ENCODE assay signal across 8 cellular contexts in the genomic region with DNA sequence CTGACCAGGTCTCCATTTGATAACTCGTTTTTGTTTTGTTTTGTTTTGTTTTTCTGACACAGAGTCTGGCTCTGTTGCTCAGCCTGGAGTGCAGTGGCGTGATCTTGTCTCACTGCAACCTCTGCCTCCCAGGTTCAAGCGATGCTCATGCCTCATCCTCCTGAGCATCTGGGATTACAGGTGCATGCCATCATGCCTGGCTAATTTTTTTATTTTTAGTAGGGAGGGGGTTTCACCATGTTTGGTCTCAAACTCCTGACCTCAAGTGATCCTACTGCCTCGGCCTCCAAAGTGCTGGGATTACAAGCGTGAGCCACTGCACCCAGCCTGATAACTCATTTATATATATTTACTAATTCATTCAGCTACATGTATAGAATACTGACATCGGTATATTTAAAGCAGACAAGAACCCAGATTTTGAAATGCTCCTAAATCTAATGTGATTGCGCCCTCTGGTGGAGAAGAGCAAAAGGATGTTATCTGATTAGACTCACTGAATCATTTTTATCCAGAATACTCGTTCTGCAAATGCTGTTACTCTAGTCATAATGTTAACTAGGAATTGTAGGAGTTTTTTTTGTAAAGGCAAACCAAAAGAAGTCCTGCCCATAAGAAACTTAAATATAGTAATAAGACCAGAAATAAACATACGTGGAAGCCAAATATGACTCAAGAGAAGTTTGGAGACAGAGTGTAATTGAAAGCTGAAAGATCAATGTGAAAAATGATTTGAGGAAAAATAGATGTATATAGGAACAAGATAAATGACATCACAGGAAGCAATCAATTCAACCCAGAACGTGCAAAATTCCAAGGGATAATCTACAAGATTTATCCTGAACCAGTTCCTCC. TPM values are rescaled to one million over a fixed set of nuclear protein-coding genes. Genes with fewer than 3 reads are reported as not detected.
DNase-seq lines count a peak whose midpoint lies in the region; ATAC-seq and TF ChIP-seq lines count a peak whose summit lies in the region.

No MANE protein-coding gene starts in this region.

- no peaks in the 10 kb centered on the region for H3K36me3 Mint-ChIP-seq in CD4-positive, alpha-beta T cell (ENCODE audit: low read depth)
- no peaks in the 10 kb centered on the region for H3K36me3 Mint-ChIP-seq in activated T-cell treated with anti-CD3 and anti-CD28 coated beads, Interleukin-2, amount 50 U/mL, for 72 hours (ENCODE audit: insufficient read depth in 2 of 2)
- H3K36me3 Mint-ChIP-seq in glutamatergic neuron (ENCODE audit: unreplicated experiment) = peaks cover 4% of the 10 kb centered on the region

- intact Hi-C loops in CD4-positive, alpha-beta T cell (cut with DNase I, micrococcal nuclease) = loop anchor here in 1 of 2 experiments (5.0 kb wide), 1 partner anchor 311 kb away; no protein-coding TSS in a partner anchor
- intact Hi-C loops in spleen (cut with DNase I; ENCODE audit: low total_unique reads) = loop anchor here (5.0 kb wide), 1 partner anchor 1474 kb away; no protein-coding TSS in a partner anchor

- H3K9me3 ChIP-seq in CD4-positive, alpha-beta T cell (ENCODE audit: control insufficient read depth, low read length) = no peaks in the 10 kb centered on the region
- no peaks in the 10 kb centered on the region for H3K9me3 ChIP-seq in spleen

- H3K4me1 ChIP-seq in spleen = peaks cover 18 to 35% (median 29%) of the 10 kb centered on the region in 6 donors

- H3K27ac Mint-ChIP-seq in CD4-positive, alpha-beta T cell = no peak overlapping the region
- H3K27ac Mint-ChIP-seq in activated T-cell treated with anti-CD3 and anti-CD28 coated beads, Interleukin-2, amount 50 U/mL, for 72 hours = peak overlapping the region; percentile 91
- no peak overlapping the region for H3K27ac Mint-ChIP-seq in glutamatergic neuron (ENCODE audit: unreplicated experiment)

- ATAC-seq in CD4-positive, alpha-beta T cell (ENCODE audit: poor library complexity) = no peak
- no peak for ATAC-seq in activated T-cell treated with anti-CD3 and anti-CD28 coated beads, Interleukin-2, amount 50 U/mL, for 72 hours (replicated peaks in 1 of 2)
- no peak for ATAC-seq in HG03520 (IDR thresholded peaks at IDR 0.05; ENCODE audit: unreplicated experiment)
- no peak for ATAC-seq in GM19035 (IDR thresholded peaks at IDR 0.05; ENCODE audit: unreplicated experiment)

- POLR2A ChIA-PET in CD4-positive, alpha-beta T cell (lab: Charles Lee) = interaction anchor here (1.0 kb wide), 1 partner anchor 1558 kb away, joined by 4 read pairs; no protein-coding TSS in a partner anchor

- CTCF ChIA-PET in CD4-positive, alpha-beta T cell (lab: Charles Lee) = interaction anchor here (1.5 to 5.8 kb wide), 2 partner anchors 9 to 1473 kb away, joined by 3 to 90 read pairs; no protein-coding TSS in a partner anchor

- peak; percentile 85 for TF ChIP-seq CTCF in CD4-positive, alpha-beta T cell (IDR thresholded peaks at IDR 0.05)
- TF ChIP-seq CTCF in glutamatergic neuron (IDR thresholded peaks at IDR 0.05; ENCODE audit: partially characterized antibody, unreplicated experiment) (peak; percentile 88), spleen (IDR thresholded peaks at IDR 0.05 in 8 of 11, conservative IDR thresholded peaks at IDR 0.05 in 3 of 11) (peak in 9 of 11 experiments; percentile 55 to 82 (median 72))

- H3K36me3 ChIP-seq in H7 (replicated peaks; ENCODE audit: control insufficient read depth, insufficient read depth, low read length) (no peaks in the 10 kb centered on the region), spleen (no peaks in the 10 kb centered on the region)

- 24 to 34% (median 31%) methylated on average over 10 of the region's 10 CpGs for WGBS in spleen, 5 donors

- TF ChIP-seq POLR2A in spleen (IDR thresholded peaks at IDR 0.05) = no peak

- peaks cover 38% of the 10 kb centered on the region for H3K27me3 ChIP-seq in CD4-positive, alpha-beta T cell (ENCODE audit: control insufficient read depth, insufficient read depth, low read length)
- H3K27me3 ChIP-seq in H7 (ENCODE audit: control insufficient read depth, insufficient read depth, low read length) = peaks cover 28% of the 10 kb centered on the region
- peaks cover 3 to 60% (median 30%) of the 10 kb centered on the region in 7 donors for H3K27me3 ChIP-seq in spleen (replicated peaks in 1 of 7)

- H3K4me3 ChIP-seq in H7 (ENCODE audit: insufficient read depth, low read depth, low read length) (no peak overlapping the region), spleen (no peak overlapping the region)

- H3K9me3 Mint-ChIP-seq in CD4-positive, alpha-beta T cell = no peaks in the 10 kb centered on the region
- H3K9me3 Mint-ChIP-seq in activated T-cell treated with anti-CD3 and anti-CD28 coated beads, Interleukin-2, amount 50 U/mL, for 72 hours = no peaks in the 10 kb centered on the region
- H3K9me3 Mint-ChIP-seq in glutamatergic neuron (ENCODE audit: unreplicated experiment) = peaks cover 10% of the 10 kb centered on the region

- no peak overlapping the region for H3K4me3 Mint-ChIP-seq in CD4-positive, alpha-beta T cell
- no peak overlapping the region for H3K4me3 Mint-ChIP-seq in activated T-cell treated with anti-CD3 and anti-CD28 coated beads, Interleukin-2, amount 50 U/mL, for 72 hours
- H3K4me3 Mint-ChIP-seq in glutamatergic neuron (ENCODE audit: unreplicated experiment) = no peak overlapping the region

- DNase-seq in CD4-positive, alpha-beta T cell = peak in 3 of 10 experiments; percentile 33 to 46 (median 36)
- DNase-seq in H7 (peak; percentile 24), NCI-H526 treated with DMSO at 0.1 percent for 48 hours (lab: John Stamatoyannopoulos, UW) (peak; percentile 66), glutamatergic neuron (no peak), spleen (no peak)
- DNase-seq in activated T-cell treated with anti-CD3 and anti-CD28 coated beads, Interleukin-2, amount 50 U/mL, for 72 hours = peak; percentile 51 to 63

- H3K27me3 Mint-ChIP-seq in CD4-positive, alpha-beta T cell = peaks cover 78% of the 10 kb centered on the region
- peaks cover 73% of the 10 kb centered on the region for H3K27me3 Mint-ChIP-seq in activated T-cell treated with anti-CD3 and anti-CD28 coated beads, Interleukin-2, amount 50 U/mL, for 72 hours (ENCODE audit: low read depth)
- peaks cover 18% of the 10 kb centered on the region for H3K27me3 Mint-ChIP-seq in glutamatergic neuron (ENCODE audit: unreplicated experiment)

- H3K4me1 Mint-ChIP-seq in CD4-positive, alpha-beta T cell (ENCODE audit: low read depth) = peaks cover 31% of the 10 kb centered on the region
- peaks cover 30% of the 10 kb centered on the region for H3K4me1 Mint-ChIP-seq in activated T-cell treated with anti-CD3 and anti-CD28 coated beads, Interleukin-2, amount 50 U/mL, for 72 hours (ENCODE audit: low read depth)
- peaks cover 23% of the 10 kb centered on the region for H3K4me1 Mint-ChIP-seq in glutamatergic neuron (ENCODE audit: low read depth, unreplicated experiment)

- no peak overlapping the region for H3K27ac ChIP-seq in CD4-positive, alpha-beta T cell (ENCODE audit: low read depth, low read length)
- H3K27ac ChIP-seq in spleen = no peak overlapping the region

RNA-seq across cellular contexts. Expression of a gene that starts 5.3 kb away (rescaled TPM):
- not detected for total RNA-seq in CD4-positive, alpha-beta T cell
- 0.63 and 1.9 TPM in 2 replicates for total RNA-seq in H7 (2014; rRNA removed; shearing (Covaris generic))
- not detected for total RNA-seq in activated T-cell treated with anti-CD3 and anti-CD28 coated beads, Interleukin-2, amount 50 U/mL, for 72 hours
- total RNA-seq in glutamatergic neuron (ENCODE audit: unreplicated experiment) (2.4 TPM), spleen (10 to 100 TPM; 20.4 to 32.6 (median 23.7) TPM)
- 1 to 10 TPM; 2.5 to 7.1 (median 4.6) TPM for polyA plus RNA-seq in spleen

RNA-seq across cellular contexts. Expression of a gene that starts 32.5 kb away (rescaled TPM):
- total RNA-seq in CD4-positive, alpha-beta T cell = 100 to 1,000 TPM; 189 to 195 TPM
- total RNA-seq in H7 (2014; rRNA removed; shearing (Covaris generic)) = 282 and 292 TPM in 2 replicates
- total RNA-seq in activated T-cell treated with anti-CD3 and anti-CD28 coated beads, Interleukin-2, amount 50 U/mL, for 72 hours = 100 to 1,000 TPM; 311 to 325 TPM
- 527 TPM for total RNA-seq in glutamatergic neuron (ENCODE audit: unreplicated experiment)
- total RNA-seq in spleen = 100 to 1,000 TPM; 158 to 387 (median 185) TPM
- polyA plus RNA-seq in spleen = 100 to 1,000 TPM; 199 to 535 (median 248) TPM

Comparison
In these comparisons a context has a peak if more than half of its experiments do, and no peak if none do; other contexts are left out.
1. DNase-seq: peak in H7 (single experiment), NCI-H526 treated with DMSO at 0.1 percent for 48 hours (single experiment) and activated T-cell treated with anti-CD3 and anti-CD28 coated beads, Interleukin-2, amount 50 U/mL, for 72 hours (2 of 2); none in glutamatergic neuron (single experiment) and spleen (single experiment).
2. Peak in every context shown above with its lines, with median percentiles within 50 percentile points of each other: CTCF ChIP-seq.